25 cellular contexts compared by ENCODE assay signal in genomic region chr3:193333229-193333628, GRCh38. TPM values are rescaled to one million over a fixed set of nuclear protein-coding genes. Genes with fewer than 3 reads are reported as not detected.
"Had no signal": no experiment of that assay in that cellular context is flagged by ENCODE, and none has a peak within 500 bp of the region (broad histone marks: within the 10 kb centered on the region; RNA-seq: fewer than 3 reads in every experiment).

No MANE protein-coding gene starts in this region.

- H3K4me3 ChIP-seq: MG63, SJSA1, SK-N-MC had no signal

- H3K9me3 ChIP-seq: MG63, SJSA1 had no signal

- H3K36me3 ChIP-seq: MG63, SJSA1 had no signal

- H3K27me3 ChIP-seq: MG63, SJSA1 had no signal

- ATAC-seq: HepG2 had no signal

- DNase-seq: IMR-90, Karpas-422, KG1, MG63, NCI-H1092, NCI-H1105 treated with DMSO at 0.1 percent for 48 hours, NCI-H1417 treated with DMSO at 0.1 percent for 48 hours, NCI-H146, NCI-H1694 treated with DMSO at 0.1 percent for 48 hours, NCI-H1930, NCI-H2081, NCI-H226, NCI-H446, NCI-H510A, NCI-H524 treated with DMSO at 0.1 percent for 48 hours, NCI-H69, NCI-H774, Right ventricle myocardium superior, RPMI8226, SIG-M5 had no signal

- H3K4me1 ChIP-seq: SJSA1 had no signal

- H3K27ac ChIP-seq: SJSA1, SK-N-MC had no signal

RNA-seq across cellular contexts. Expression of gene ATP13A5, which starts 45.3 kb away (rescaled TPM):
- total RNA-seq: HepG2; HT1080; IMR-90; Right ventricle myocardium superior; SJSA1; T-helper 1 cell treated with Interleukin-12 subunit alpha and Interleukin-12 subunit beta and Interleukin-4 antibody, amounts not matched to agents 30 ng/mL and 1 ng/mL, for 36 hours had no signal
